22 cellular contexts compared by ENCODE assay signal in genomic region chr3:8353364-8353763, GRCh38.
"Had no signal": no experiment of that assay in that cellular context is flagged by ENCODE, and none has a peak within 500 bp of the region (broad histone marks: within the 10 kb centered on the region; RNA-seq: fewer than 3 reads in every experiment).

No MANE protein-coding gene starts in this region.

- H3K9me3 ChIP-seq: MG63, SJSA1 had no signal

- H3K4me1 ChIP-seq: SJSA1 had no signal

- H3K27me3 ChIP-seq: MG63, SJSA1 had no signal

- DNase-seq: IMR-90, Karpas-422, MG63, NCI-H1092, NCI-H1436, NCI-H187, NCI-H2029, NCI-H2081 treated with DMSO at 0.1 percent for 48 hours, NCI-H2171, NCI-H226, NCI-H446, NCI-H510A, NCI-H524 treated with DMSO at 0.1 percent for 48 hours, NCI-H69, NCI-H774, PC-3, SHP77 treated with DMSO at 0.1 percent for 48 hours had no signal

- H3K4me3 ChIP-seq: MG63, SJSA1, SK-N-MC had no signal

- ATAC-seq: HepG2, Panc1, PC-3, Right ventricle myocardium inferior had no signal

- H3K27ac ChIP-seq: SJSA1, SK-N-MC had no signal

- H3K36me3 ChIP-seq: MG63, SJSA1 had no signal
